ENCODE assay signal across 8 cellular contexts in the genomic region with DNA sequence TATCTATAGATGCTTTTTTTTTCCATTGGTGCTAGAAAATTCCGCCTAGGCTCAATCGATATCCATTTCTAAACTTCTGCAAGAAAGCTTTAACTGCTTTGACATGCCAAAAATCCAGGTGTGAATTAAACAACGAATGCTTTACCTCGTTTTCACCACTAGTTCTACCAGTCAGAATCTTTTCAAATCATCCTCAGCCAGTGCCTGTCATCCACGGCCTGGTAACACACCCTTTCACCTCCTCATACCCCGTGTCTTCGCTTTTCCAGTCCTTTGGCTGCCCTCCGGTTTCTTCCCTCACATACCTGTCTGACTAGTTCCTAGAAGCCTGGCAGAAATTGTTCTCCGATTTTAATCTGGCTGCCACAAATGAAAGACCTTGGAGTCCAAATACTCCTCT. TPM values are rescaled to one million over a fixed set of nuclear protein-coding genes. Genes with fewer than 3 reads are reported as not detected.
DNase-seq lines count a peak whose midpoint lies in the region; ATAC-seq and TF ChIP-seq lines count a peak whose summit lies in the region.

No MANE protein-coding gene starts in this region.

- no peak overlapping the region for H3K9ac ChIP-seq in fibroblast of lung (ENCODE audit: insufficient read depth, low read length)

- H3K4me1 ChIP-seq in fibroblast of lung (ENCODE audit: control insufficient read depth, extremely low read depth, insufficient read depth, low read length) (peaks cover 2% of the 10 kb centered on the region), left lung (peaks cover 7 to 24% of the 10 kb centered on the region in 2 donors)

- H3K36me3 Mint-ChIP-seq in CD14-positive monocyte: no peaks in the 10 kb centered on the region

- peak; percentile 6 for DNase-seq in stimulated activated CD4-positive, alpha-beta T cell treated with anti-CD3 and anti-CD28 coated beads, Interleukin-15, amount 100 ng/mL, for 24 hours
- no peak for DNase-seq in stimulated activated CD4-positive, alpha-beta T cell treated with anti-CD3 and anti-CD28 coated beads, Interleukin-2, amount 100 ng/mL, for 48 hours
- DNase-seq in OCI-M1 (lab: John Stamatoyannopoulos, UW) (peak; percentile 26), fibroblast of lung (ENCODE audit: low read depth in 2 of 2) (no peak), retina (peak; percentile 59), left lung (no peak), CD14-positive monocyte (ENCODE audit: low spot score) (no peak), NCI-H524 (lab: John Stamatoyannopoulos, UW) (no peak)

- H3K4me3 Mint-ChIP-seq in CD14-positive monocyte: peak overlapping the region in 1 of 2 donors; percentile 44

- peaks cover 0 to 5% (median 2%) of the 10 kb centered on the region in 3 donors for H3K27me3 Mint-ChIP-seq in CD14-positive monocyte (ENCODE audit: low read depth in 3 of 3)

- H3K27me3 ChIP-seq in fibroblast of lung (ENCODE audit: control insufficient read depth, insufficient read depth, low read length): no peaks in the 10 kb centered on the region
- no peaks in the 10 kb centered on the region for H3K27me3 ChIP-seq in left lung

- H4K20me1 ChIP-seq in fibroblast of lung (ENCODE audit: control insufficient read depth, extremely low read depth, insufficient read depth, low read length): no peaks in the 10 kb centered on the region

- intact Hi-C loops in left lung (cut with DNase I) (no loop called here), CD14-positive monocyte (cut with micrococcal nuclease) (no loop called here)

- no peaks in the 10 kb centered on the region for H3K9me3 Mint-ChIP-seq in CD14-positive monocyte

- H3K36me3 ChIP-seq in fibroblast of lung (ENCODE audit: control insufficient read depth, insufficient read depth, low read length) (no peaks in the 10 kb centered on the region), left lung (peaks cover 0 to under 1% of the 10 kb centered on the region in 2 donors)

- H3K9me3 ChIP-seq in fibroblast of lung (ENCODE audit: control insufficient read depth, insufficient read depth, low read depth, low read length) (no peaks in the 10 kb centered on the region), left lung (no peaks in the 10 kb centered on the region)

- peak overlapping the region; percentile 84 for H3K4me2 ChIP-seq in fibroblast of lung (ENCODE audit: extremely low read depth, insufficient read depth, low read length)

- H3K79me2 ChIP-seq in fibroblast of lung (ENCODE audit: control insufficient read depth, insufficient read depth, low read length): no peaks in the 10 kb centered on the region

- TF ChIP-seq CTCF in fibroblast of lung (conservative IDR thresholded peaks at IDR 0.05 in 1 of 2, IDR thresholded peaks at IDR 0.05 in 1 of 2; ENCODE audit: low read depth in 1 of 2, low read length in 2 of 2): peak; percentile 4
- no peak for TF ChIP-seq CTCF in left lung (IDR thresholded peaks at IDR 0.05)
- no peak for TF ChIP-seq CTCF in CD14-positive monocyte (IDR thresholded peaks at IDR 0.05)

- H3K27ac Mint-ChIP-seq in CD14-positive monocyte: no peak overlapping the region

- peak overlapping the region in 3 of 4 experiments; percentile 62 to 77 (median 70) for H3K4me3 ChIP-seq in fibroblast of lung (replicated peaks in 1 of 4; ENCODE audit: control extremely low read depth in 1 of 4, insufficient read depth in 1 of 4, low read depth in 3 of 4, low read length in 4 of 4)
- no peak overlapping the region for H3K4me3 ChIP-seq in left lung

- no peak overlapping the region for H2AFZ ChIP-seq in fibroblast of lung (ENCODE audit: low read length)

- H3K27ac ChIP-seq in fibroblast of lung (ENCODE audit: insufficient read depth, low read length) (no peak overlapping the region), left lung (peak overlapping the region in 1 of 2 donors; percentile 85)

- no peak for ATAC-seq in left lung

- peaks cover 8% of the 10 kb centered on the region for H3K4me1 Mint-ChIP-seq in CD14-positive monocyte

RNA-seq across cellular contexts. Expression of a gene that starts 1.4 kb away (rescaled TPM):
- total RNA-seq in fibroblast of lung: 15.2 and 18.7 TPM in 2 replicates
- polyA plus RNA-seq in fibroblast of lung: 20.6 and 21.4 TPM in 2 replicates
- 12.1 and 16.3 TPM in 2 replicates for polyA plus RNA-seq in fibroblast of lung (2012)
- 25.7 and 53.8 TPM in 2 replicates for polyA minus RNA-seq in fibroblast of lung (ENCODE audit: low replicate concordance)
- total RNA-seq in left lung: 10 to 100 TPM; 30.1 to 34.1 TPM
- 1 to 10 TPM in 1 of 2 donors, under 1 TPM in 1; 0.58 to 1.4 TPM for polyA plus RNA-seq in CD14-positive monocyte

RNA-seq across cellular contexts. Expression of a gene that starts 36.5 kb away (rescaled TPM):
- total RNA-seq in fibroblast of lung: 292 and 338 TPM in 2 replicates
- 102 and 114 TPM in 2 replicates for polyA plus RNA-seq in fibroblast of lung
- polyA plus RNA-seq in fibroblast of lung (2012): 84.4 and 104 TPM in 2 replicates
- 114 and 207 TPM in 2 replicates for polyA minus RNA-seq in fibroblast of lung (ENCODE audit: low replicate concordance)
- 100 to 1,000 TPM; 152 to 243 TPM for total RNA-seq in left lung
- polyA plus RNA-seq in CD14-positive monocyte: 100 to 1,000 TPM; 268 to 285 TPM

Comparison
In these comparisons a context has a peak if more than half of its experiments do, and no peak if none do; other contexts are left out.
1. DNase-seq: peak in stimulated activated CD4-positive, alpha-beta T cell treated with anti-CD3 and anti-CD28 coated beads, Interleukin-15, amount 100 ng/mL, for 24 hours (single experiment), OCI-M1 (single experiment) and retina (single experiment); none in stimulated activated CD4-positive, alpha-beta T cell treated with anti-CD3 and anti-CD28 coated beads, Interleukin-2, amount 100 ng/mL, for 48 hours (0 of 2), fibroblast of lung (0 of 2), left lung (0 of 2), CD14-positive monocyte (single experiment) and NCI-H524 (0 of 2).
2. H3K4me3 ChIP-seq: peak in fibroblast of lung (3 of 4); none in left lung (0 of 2).
3. CTCF ChIP-seq: peak in fibroblast of lung (2 of 2); none in left lung (0 of 2) and CD14-positive monocyte (single experiment).